ENCODE assay signal across 8 cellular contexts in genomic region chr17:45170976-45171337, GRCh38. TPM values are rescaled to one million over a fixed set of nuclear protein-coding genes. Genes with fewer than 3 reads are reported as not detected.
DNase-seq lines count a peak whose midpoint lies in the region; ATAC-seq, FAIRE-seq and TF ChIP-seq lines count a peak whose summit lies in the region.

No MANE protein-coding gene starts in this region.

- peak overlapping the region; percentile 96 for H3K27ac ChIP-seq in suprapubic skin

- no peak for TF ChIP-seq POLR2A in suprapubic skin (IDR thresholded peaks at IDR 0.05)

- DNase-seq in HuH-7 (ENCODE audit: low spot score) (peak; percentile 36), T47D (ENCODE audit: low read depth in 1 of 2, low spot score in 1 of 2) (peak; percentile 56 to 95), left kidney (ENCODE audit: low read depth, low spot score) (peak; percentile 47), suprapubic skin (ENCODE audit: low spot score in 2 of 2) (peak; percentile 88 to 91), NCI-H1092 (lab: John Stamatoyannopoulos, UW) (no peak)
- DNase-seq in stimulated activated CD4-positive, alpha-beta T cell treated with anti-CD3 and anti-CD28 coated beads, Interleukin-2, amount 100 ng/mL, for 24 hours, result no peak

- no peak for TF ChIP-seq CTCF in suprapubic skin (IDR thresholded peaks at IDR 0.05)

- ATAC-seq in GM19452 (IDR thresholded peaks at IDR 0.05; ENCODE audit: unreplicated experiment), result no peak

- in situ Hi-C loops in T47D (cut with HindIII; ENCODE audit: low pct_unique_long_range_greater_than_20kb, low sequenced_read_pairs), result no loop called here

- 23% methylated on average over 2 of the region's 4 CpGs for WGBS in suprapubic skin

- peak overlapping the region; percentile 36 for H3K4me3 ChIP-seq in suprapubic skin

- peaks cover 50% of the 10 kb centered on the region for H3K4me1 ChIP-seq in suprapubic skin

- H3K27me3 ChIP-seq in suprapubic skin, result no peaks in the 10 kb centered on the region

- no peak for TF ChIP-seq EP300 in suprapubic skin (IDR thresholded peaks at IDR 0.05)

- no peaks in the 10 kb centered on the region for H3K9me3 ChIP-seq in suprapubic skin

- FAIRE-seq in A204.1 (lab: Jason Lieb, UNC), result peak; percentile 73

- no peaks in the 10 kb centered on the region for H3K36me3 ChIP-seq in suprapubic skin

RNA-seq across cellular contexts. Expression of gene HEXIM2, which starts 9.3 kb away (rescaled TPM):
- total RNA-seq in suprapubic skin, result 10 to 100 TPM in 1 of 4 donors, 1 to 10 TPM in 3; 2.2 to 10.4 (median 4.4) TPM

RNA-seq across cellular contexts. Expression of gene HEXIM1, which starts 22.7 kb away (rescaled TPM):
- 10 to 100 TPM; 23.1 to 35.6 (median 27.8) TPM for total RNA-seq in suprapubic skin

RNA-seq across cellular contexts. Expression of gene ACBD4, which starts 35.5 kb away (rescaled TPM):
- total RNA-seq in suprapubic skin, result 10 to 100 TPM in 2 of 4 donors, 1 to 10 TPM in 2; 6.2 to 37.7 (median 10.9) TPM

RNA-seq across cellular contexts. Expression of gene PLCD3, which starts 38.6 kb away (rescaled TPM):
- 10 to 100 TPM; 44.7 to 87.1 (median 58.3) TPM for total RNA-seq in suprapubic skin

RNA-seq across cellular contexts. Expression of gene FMNL1, which starts 50.7 kb away (rescaled TPM):
- total RNA-seq in suprapubic skin, result 10 to 100 TPM in 1 of 4 donors, 1 to 10 TPM in 3; 5.9 to 14.6 (median 8.0) TPM

Comparison
In these comparisons a context has a peak if more than half of its experiments do, and no peak if none do; other contexts are left out.
1. DNase-seq: peak in HuH-7 (single experiment), T47D (2 of 2), left kidney (single experiment) and suprapubic skin (2 of 2); none in stimulated activated CD4-positive, alpha-beta T cell treated with anti-CD3 and anti-CD28 coated beads, Interleukin-2, amount 100 ng/mL, for 24 hours (0 of 2) and NCI-H1092 (single experiment).